8 cellular contexts compared by ENCODE assay signal in genomic region chr19:3186377-3186688, GRCh38. TPM values are rescaled to one million over a fixed set of nuclear protein-coding genes. Genes with fewer than 3 reads are reported as not detected.
DNase-seq lines count a peak whose midpoint lies in the region; TF ChIP-seq lines count a peak whose summit lies in the region.

No MANE protein-coding gene starts in this region.

- 0 to 2% methylated on average over 9 to 17 of the region's 17 CpGs for WGBS in GM23248 (ENCODE audit: low coverage in 1 of 2, low lambda C conversion rate in 2 of 2, missing lambda C conversion rate in 2 of 2), 2 experiments

- peak overlapping the region; percentile 69 for H2AFZ ChIP-seq in GM23248

- H3K9me3 Mint-ChIP-seq in activated CD4-positive, alpha-beta memory T cell treated with anti-CD3 and anti-CD28 coated beads, Interleukin-2, amount 10 ng/mL, durations not matched to agents 7 days and 5 days: no peaks in the 10 kb centered on the region

- H3K27ac Mint-ChIP-seq in activated CD4-positive, alpha-beta memory T cell treated with anti-CD3 and anti-CD28 coated beads, Interleukin-2, amount 10 ng/mL, durations not matched to agents 7 days and 5 days: peak overlapping the region; percentile 82

- H3K4me3 Mint-ChIP-seq in activated CD4-positive, alpha-beta memory T cell treated with anti-CD3 and anti-CD28 coated beads, Interleukin-2, amount 10 ng/mL, durations not matched to agents 7 days and 5 days: peak overlapping the region; percentile 88

- no peaks in the 10 kb centered on the region for H3K27me3 ChIP-seq in A673 (replicated peaks; ENCODE audit: insufficient read depth, low read depth, low read length, poor library complexity)
- H3K27me3 ChIP-seq in GM23248 (replicated peaks; ENCODE audit: insufficient read depth): no peaks in the 10 kb centered on the region
- no peaks in the 10 kb centered on the region for H3K27me3 ChIP-seq in iPS-20b (ENCODE audit: insufficient read depth, low read length)
- no peaks in the 10 kb centered on the region for H3K27me3 ChIP-seq in subcutaneous abdominal adipose tissue (ENCODE audit: control insufficient read depth in 5 of 5, insufficient read depth in 4 of 5, low read length in 5 of 5)

- H3K9ac ChIP-seq in GM23248 (peak overlapping the region; percentile 88), iPS-20b (ENCODE audit: low read depth, low read length) (peak overlapping the region; percentile 87), subcutaneous abdominal adipose tissue (ENCODE audit: low read length in 5 of 5) (peak overlapping the region in 4 of 5 donors; percentile 85 to 90 (median 88))

- POLR2A ChIA-PET in A673 (lab: Charles Lee; ENCODE audit: low non-redundant PET): no interaction called here
- POLR2A ChIA-PET in activated CD4-positive, alpha-beta memory T cell treated with anti-CD3 and anti-CD28 coated beads, Interleukin-2, amount 10 ng/mL, durations not matched to agents 7 days and 5 days (lab: Charles Lee): interaction anchor here (0.6 to 2.1 kb wide), 9 partner anchors 9 to 566 kb away, joined by 3 to 10 read pairs (median 4); partner anchors contain the start of gene DOHH

- peaks cover 17% of the 10 kb centered on the region for H3K4me1 ChIP-seq in A673 (ENCODE audit: insufficient read depth, low read length, poor library complexity, severe bottlenecking)
- peaks cover 10% of the 10 kb centered on the region for H3K4me1 ChIP-seq in GM23248 (ENCODE audit: insufficient read depth)
- H3K4me1 ChIP-seq in iPS-20b (ENCODE audit: insufficient read depth, low read length): peaks cover 5% of the 10 kb centered on the region; the same call in 1 of the 2 replicates
- peaks cover 9 to 36% (median 31%) of the 10 kb centered on the region in 5 donors for H3K4me1 ChIP-seq in subcutaneous abdominal adipose tissue (ENCODE audit: control insufficient read depth in 5 of 5, insufficient read depth in 5 of 5, low read length in 5 of 5)

- DNase-seq in A673 (ENCODE audit: low spot score) (no peak), GM23248 (peak; percentile 47), 8988T (no peak), HuH-7.5 (ENCODE audit: low spot score) (no peak)
- DNase-seq in activated CD4-positive, alpha-beta memory T cell treated with anti-CD3 and anti-CD28 coated beads, Interleukin-2, amount 10 ng/mL, durations not matched to agents 7 days and 5 days: no peak
- no peak for DNase-seq in stimulated activated CD4-positive, alpha-beta T cell treated with anti-CD3 and anti-CD28 coated beads, Interleukin-2, amount 100 ng/mL, for 48 hours

- in situ Hi-C loops in GM23248 (cut with MboI): no loop called here

- no peaks in the 10 kb centered on the region for H3F3A ChIP-seq in GM23248 (ENCODE audit: insufficient read depth)

- H3K27ac ChIP-seq in A673 (ENCODE audit: low read depth, low read length, poor library complexity, severe bottlenecking): peak overlapping the region; percentile 82
- peak overlapping the region; percentile 46 for H3K27ac ChIP-seq in GM23248
- no peak overlapping the region for H3K27ac ChIP-seq in iPS-20b (ENCODE audit: low read length)
- H3K27ac ChIP-seq in subcutaneous abdominal adipose tissue (ENCODE audit: low read depth, low read length): peak overlapping the region; percentile 41

- no peaks in the 10 kb centered on the region for H4K20me1 ChIP-seq in GM23248 (ENCODE audit: insufficient read depth)

- H3K9me3 ChIP-seq in A673 (ENCODE audit: low read depth, low read length, poor library complexity, severe bottlenecking): no peaks in the 10 kb centered on the region
- no peaks in the 10 kb centered on the region for H3K9me3 ChIP-seq in GM23248 (ENCODE audit: low read depth)
- H3K9me3 ChIP-seq in iPS-20b (ENCODE audit: insufficient read depth, low read depth, low read length): no peaks in the 10 kb centered on the region
- no peaks in the 10 kb centered on the region for H3K9me3 ChIP-seq in subcutaneous abdominal adipose tissue (ENCODE audit: control insufficient read depth in 5 of 5, low read length in 5 of 5)

- H3K36me3 ChIP-seq in A673 (ENCODE audit: insufficient read depth, low read length, poor library complexity, severe bottlenecking): peaks cover 8% of the 10 kb centered on the region
- no peaks in the 10 kb centered on the region for H3K36me3 ChIP-seq in GM23248 (ENCODE audit: low read depth)
- peaks cover 7% of the 10 kb centered on the region; the same call in 1 of the 2 replicates for H3K36me3 ChIP-seq in iPS-20b (ENCODE audit: insufficient read depth, low read depth, low read length)
- H3K36me3 ChIP-seq in subcutaneous abdominal adipose tissue (ENCODE audit: control insufficient read depth in 5 of 5, insufficient read depth in 5 of 5, low read length in 5 of 5): peaks cover 0 to 6% (median 0%) of the 10 kb centered on the region in 5 donors

- CTCF ChIA-PET in A673 (lab: Charles Lee): no interaction called here
- CTCF ChIA-PET in activated CD4-positive, alpha-beta memory T cell treated with anti-CD3 and anti-CD28 coated beads, Interleukin-2, amount 10 ng/mL, durations not matched to agents 7 days and 5 days (lab: Charles Lee): interaction anchor here (0.6 kb wide), 1 partner anchor 223 kb away, joined by 3 read pairs; no protein-coding TSS in a partner anchor

- peaks cover 43% of the 10 kb centered on the region for H3K36me3 Mint-ChIP-seq in activated CD4-positive, alpha-beta memory T cell treated with anti-CD3 and anti-CD28 coated beads, Interleukin-2, amount 10 ng/mL, durations not matched to agents 7 days and 5 days (ENCODE audit: low read depth)

- intact Hi-C loops in A673 (cut with micrococcal nuclease; ENCODE audit: unreplicated experiment): no loop called here

- no peaks in the 10 kb centered on the region for H3K27me3 Mint-ChIP-seq in activated CD4-positive, alpha-beta memory T cell treated with anti-CD3 and anti-CD28 coated beads, Interleukin-2, amount 10 ng/mL, durations not matched to agents 7 days and 5 days

- no TSS peak for BruUV-seq in A673 (replicated peaks; lab: Mats Ljungman, UMichigan)

- H3K4me2 ChIP-seq in GM23248 (ENCODE audit: unreplicated experiment): peak overlapping the region; percentile 95

- no peaks in the 10 kb centered on the region for H3K9me2 ChIP-seq in GM23248 (ENCODE audit: insufficient read depth)

- H3K4me3 ChIP-seq in A673 (ENCODE audit: low read depth, low read length, poor library complexity, severe bottlenecking) (peak overlapping the region; percentile 98), GM23248 (peak overlapping the region; percentile 88), iPS-20b (ENCODE audit: low read length) (peak overlapping the region; percentile 87), subcutaneous abdominal adipose tissue (ENCODE audit: low read depth in 1 of 5, low read length in 5 of 5) (peak overlapping the region; percentile 65 to 94 (median 89))

- H3K4me1 Mint-ChIP-seq in activated CD4-positive, alpha-beta memory T cell treated with anti-CD3 and anti-CD28 coated beads, Interleukin-2, amount 10 ng/mL, durations not matched to agents 7 days and 5 days: peaks cover 60% of the 10 kb centered on the region

- peaks cover 51% of the 10 kb centered on the region for H3K79me2 ChIP-seq in GM23248 (ENCODE audit: insufficient read depth)

- TF ChIP-seq CTCF in A673 (conservative IDR thresholded peaks at IDR 0.05; ENCODE audit: low read depth, low read length): no peak

RNA-seq across cellular contexts. Expression of gene NCLN, which starts 0.6 kb away (rescaled TPM):
- total RNA-seq in A673 (2021): 104 and 122 TPM in 2 replicates
- 73.0 and 76.5 TPM in 2 replicates for total RNA-seq in GM23248 (2014; rRNA removed; shearing (Covaris generic))
- polyA plus RNA-seq in GM23248 (2016; fragmentation: Nextera tagmentation; extraction: Ambion mirVana): 84.8 and 91.3 TPM in 2 replicates
- total RNA-seq in activated CD4-positive, alpha-beta memory T cell treated with anti-CD3 and anti-CD28 coated beads, Interleukin-2, amount 10 ng/mL, durations not matched to agents 7 days and 5 days: 10 to 100 TPM; 49.6 to 52.0 TPM

RNA-seq across cellular contexts. Expression of gene S1PR4, which starts 7.8 kb away (rescaled TPM):
- total RNA-seq in A673 (2021): not detected in 2 replicates
- total RNA-seq in GM23248 (2014; rRNA removed; shearing (Covaris generic)): not detected in 2 replicates
- not detected in 2 replicates for polyA plus RNA-seq in GM23248 (2016; fragmentation: Nextera tagmentation; extraction: Ambion mirVana)
- total RNA-seq in activated CD4-positive, alpha-beta memory T cell treated with anti-CD3 and anti-CD28 coated beads, Interleukin-2, amount 10 ng/mL, durations not matched to agents 7 days and 5 days: 100 to 1,000 TPM; 275 to 280 TPM

RNA-seq across cellular contexts. Expression of gene CELF5, which starts 38.1 kb away (rescaled TPM):
- 3.1 and 3.7 TPM in 2 replicates for total RNA-seq in A673 (2021)
- total RNA-seq in GM23248 (2014; rRNA removed; shearing (Covaris generic)): 1.1 TPM in 1 of 2 replicates, not detected in the other
- 0.24 TPM in 1 of 2 replicates, not detected in the other for polyA plus RNA-seq in GM23248 (2016; fragmentation: Nextera tagmentation; extraction: Ambion mirVana)
- total RNA-seq in activated CD4-positive, alpha-beta memory T cell treated with anti-CD3 and anti-CD28 coated beads, Interleukin-2, amount 10 ng/mL, durations not matched to agents 7 days and 5 days: under 1 TPM; 0.25 to 0.43 TPM

RNA-seq across cellular contexts. Expression of gene GNA15, which starts 50.5 kb away (rescaled TPM):
- 0.26 TPM in 1 of 2 replicates, not detected in the other for total RNA-seq in A673 (2021)
- total RNA-seq in GM23248 (2014; rRNA removed; shearing (Covaris generic)): not detected in 2 replicates
- polyA plus RNA-seq in GM23248 (2016; fragmentation: Nextera tagmentation; extraction: Ambion mirVana): not detected in 2 replicates
- 100 to 1,000 TPM; 140 TPM for total RNA-seq in activated CD4-positive, alpha-beta memory T cell treated with anti-CD3 and anti-CD28 coated beads, Interleukin-2, amount 10 ng/mL, durations not matched to agents 7 days and 5 days

Comparison
In these comparisons a context has a peak if more than half of its experiments do, and no peak if none do; other contexts are left out.
1. RNA of gene S1PR4, which starts 7.8 kb away (total RNA-seq): 275 to 280 TPM in activated CD4-positive, alpha-beta memory T cell treated with anti-CD3 and anti-CD28 coated beads, Interleukin-2, amount 10 ng/mL, durations not matched to agents 7 days and 5 days; not detected in A673 and not detected in GM23248; every median in the first group is over 100 times any median in the second.
2. Peak in every context shown above with its lines, with median percentiles within 50 percentile points of each other: H3K4me3 ChIP-seq and H3K9ac ChIP-seq.